9 cellular contexts compared by ENCODE assay signal in the genomic region with DNA sequence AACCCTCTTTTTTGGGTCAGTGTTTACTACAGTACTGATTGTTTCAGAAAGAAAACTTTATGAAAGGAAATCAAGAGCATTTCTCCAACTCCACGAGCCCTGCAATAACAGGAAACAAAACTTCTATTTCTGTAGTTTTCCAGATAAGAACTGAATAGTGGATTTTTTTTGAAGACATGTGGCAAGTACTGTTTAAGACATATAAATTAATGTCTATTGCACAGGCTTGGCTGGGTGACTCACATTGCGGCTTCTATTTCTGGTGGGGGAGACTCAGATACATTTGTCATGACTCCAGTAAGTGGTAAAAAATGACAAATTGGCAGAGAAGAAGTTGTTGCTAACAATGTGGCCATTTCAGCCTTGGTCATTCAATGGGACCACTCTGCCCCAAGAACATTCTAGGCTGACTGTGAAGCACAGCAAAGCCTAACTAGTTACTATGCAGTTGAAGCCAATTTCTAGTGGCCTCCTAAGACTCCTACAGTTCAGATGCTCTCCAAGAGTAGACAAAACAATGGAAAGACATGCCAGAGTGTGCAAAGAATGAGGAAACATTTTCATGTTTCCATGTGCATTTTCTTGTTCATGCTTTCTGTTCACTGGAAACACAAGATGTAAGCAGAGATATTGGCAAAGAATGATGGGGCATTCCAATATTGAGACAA.
DNase-seq lines count a peak whose midpoint lies in the region; ATAC-seq, FAIRE-seq and TF ChIP-seq lines count a peak whose summit lies in the region.
"Had no signal": no experiment of that assay in that cellular context is flagged by ENCODE, and none has a peak within 500 bp of the region (broad histone marks: within the 10 kb centered on the region; RNA-seq: fewer than 3 reads in every experiment).

No MANE protein-coding gene starts in this region.

- ATAC-seq in A549, result peak; percentile 58 to 73; a peak in 5 of 6 replicates
- ATAC-seq in activated CD8-positive, alpha-beta memory T cell treated with anti-CD3 and anti-CD28 coated beads, Interleukin-2, amount 10 ng/mL, durations not matched to agents 7 days and 5 days, result no peak
- no peak for ATAC-seq in GM19351 (IDR thresholded peaks at IDR 0.05; ENCODE audit: unreplicated experiment)
- no peak for ATAC-seq in GM18868 (IDR thresholded peaks at IDR 0.05; ENCODE audit: unreplicated experiment)

- DNase-seq in A549 (ENCODE audit: low read depth in 1 of 2, low spot score in 1 of 2) (peak in 1 of 2 experiments; percentile 80), H4 (ENCODE audit: low spot score) (peak; percentile 70), inferior parietal cortex (ENCODE audit: extremely low spot score) (peak; percentile 16), NCI-H2029 (lab: John Stamatoyannopoulos, UW) (no peak)
- peak; percentile 24 to 32 for DNase-seq in activated T-cell treated with anti-CD3 and anti-CD28 coated beads, Interleukin-2, amount 50 U/mL, for 48 hours
- DNase-seq in activated CD8-positive, alpha-beta memory T cell treated with anti-CD3 and anti-CD28 coated beads, Interleukin-2, amount 10 ng/mL, durations not matched to agents 7 days and 5 days, result no peak
- DNase-seq: SIG-M5 had no signal

- peak overlapping the region; percentile 94 to 98 for H3K27ac ChIP-seq in A549

- no peaks in the 10 kb centered on the region for H3K9me3 Mint-ChIP-seq in activated CD8-positive, alpha-beta memory T cell treated with anti-CD3 and anti-CD28 coated beads, Interleukin-2, amount 10 ng/mL, durations not matched to agents 7 days and 5 days (ENCODE audit: low read depth)

- peaks cover 34% of the 10 kb centered on the region for H3K9me3 ChIP-seq in A549

- H3K36me3 Mint-ChIP-seq in activated CD8-positive, alpha-beta memory T cell treated with anti-CD3 and anti-CD28 coated beads, Interleukin-2, amount 10 ng/mL, durations not matched to agents 7 days and 5 days, result no peaks in the 10 kb centered on the region

- peak; percentile 45 to 68; a peak in 3 of 5 replicates for TF ChIP-seq EP300 in A549 (IDR thresholded peaks at IDR 0.05)

- H3K4me3 ChIP-seq in A549, result no peak overlapping the region

- no peak overlapping the region for H3K4me3 Mint-ChIP-seq in activated CD8-positive, alpha-beta memory T cell treated with anti-CD3 and anti-CD28 coated beads, Interleukin-2, amount 10 ng/mL, durations not matched to agents 7 days and 5 days

- 11% methylated on average over 2 of the region's 2 CpGs for WGBS in A549 (ENCODE audit: missing lambda C conversion rate)

- peaks cover 47% of the 10 kb centered on the region for H3K4me1 ChIP-seq in A549

- TF ChIP-seq RAD21 in A549 (conservative IDR thresholded peaks at IDR 0.05 in 1 of 2, IDR thresholded peaks at IDR 0.05 in 1 of 2), result peak in 1 of 2 experiments; percentile 37; a peak in 1 of 5 replicates

- TF ChIP-seq CTCF in A549 (IDR thresholded peaks at IDR 0.05), result no peak

- FAIRE-seq in A549 (lab: Jason Lieb, UNC), result peak; percentile 28

- peak overlapping the region; percentile 51 for H3K4me2 ChIP-seq in A549

- TF ChIP-seq POLR2A in A549 (IDR thresholded peaks at IDR 0.05; ENCODE audit: low read length), result no peak

- H3K4me1 Mint-ChIP-seq in activated CD8-positive, alpha-beta memory T cell treated with anti-CD3 and anti-CD28 coated beads, Interleukin-2, amount 10 ng/mL, durations not matched to agents 7 days and 5 days, result no peaks in the 10 kb centered on the region

- no peak overlapping the region for H3K27ac Mint-ChIP-seq in activated CD8-positive, alpha-beta memory T cell treated with anti-CD3 and anti-CD28 coated beads, Interleukin-2, amount 10 ng/mL, durations not matched to agents 7 days and 5 days

- CTCF ChIA-PET in A549 (lab: Yijun Ruan, JAX), result interaction anchor here (1.2 to 2.1 kb wide), 4 partner anchors 112 to 201 kb away, joined by 3 to 5 read pairs (median 4); partner anchors contain the start of gene EDN1
- CTCF ChIA-PET in activated CD8-positive, alpha-beta memory T cell treated with anti-CD3 and anti-CD28 coated beads, Interleukin-2, amount 10 ng/mL, durations not matched to agents 7 days and 5 days (lab: Charles Lee), result no interaction called here

- no peaks in the 10 kb centered on the region for H3K27me3 Mint-ChIP-seq in activated CD8-positive, alpha-beta memory T cell treated with anti-CD3 and anti-CD28 coated beads, Interleukin-2, amount 10 ng/mL, durations not matched to agents 7 days and 5 days

- POLR2A ChIA-PET in A549 (lab: Yijun Ruan, JAX), result interaction anchor here (1.0 kb wide), 2 partner anchors 201 kb away, joined by 3 read pairs; partner anchors contain the start of gene EDN1

TF ChIP-seq in A549, 52 proteins besides CTCF, POLR2A, EP300 and RAD21:
- TF ChIP-seq POLR2AphosphoS2 (conservative IDR thresholded peaks at IDR 0.05; ENCODE audit: low read length) (no peak), HOXA7 (CRISPR knock-in tag; IDR thresholded peaks at IDR 0.05) (no peak), FOSL2 (IDR thresholded peaks at IDR 0.05) (peak; percentile 76), FOSL2 (CRISPR knock-in tag; IDR thresholded peaks at IDR 0.05) (peak; percentile 83), JUNB (IDR thresholded peaks at IDR 0.05) (peak; percentile 79), RNF2 (IDR thresholded peaks at IDR 0.05; ENCODE audit: borderline replicate concordance, low read depth) (no peak), GATA3 (IDR thresholded peaks at IDR 0.05; ENCODE audit: borderline replicate concordance) (peak; percentile 66), MYC (IDR thresholded peaks at IDR 0.05; ENCODE audit: borderline replicate concordance, low read length) (no peak), FOXS1 (CRISPR knock-in tag; IDR thresholded peaks at IDR 0.05) (peak; percentile 8; the same call in 1 of the 2 replicates), TP53 (CRISPR knock-in tag; IDR thresholded peaks at IDR 0.05) (0 out of 2 replicates have a peak, but pooled peaks have one; percentile 79), HOXB13 (CRISPR knock-in tag; IDR thresholded peaks at IDR 0.05; ENCODE audit: low read depth) (peak; percentile 74), JUN (IDR thresholded peaks at IDR 0.05) (peak; percentile 71 to 80; a peak in 3 of 5 replicates), EHMT2 (IDR thresholded peaks at IDR 0.05; ENCODE audit: low read depth) (0 out of 2 replicates have a peak, but pooled peaks have one; percentile 36), CEBPB (IDR thresholded peaks at IDR 0.05) (peak; percentile 39 to 81; a peak in 2 of 4 replicates), EHF (CRISPR knock-in tag; IDR thresholded peaks at IDR 0.05) (no peak; the same call in 1 of the 2 replicates), ZNF302 (CRISPR knock-in tag; IDR thresholded peaks at IDR 0.05) (peak; percentile 74; the same call in 1 of the 2 replicates), ZSCAN20 (CRISPR knock-in tag; IDR thresholded peaks at IDR 0.05) (peak; percentile 15; the same call in 1 of the 2 replicates), FOSB (CRISPR knock-in tag; IDR thresholded peaks at IDR 0.05) (no peak), ATOH8 (CRISPR knock-in tag; IDR thresholded peaks at IDR 0.05; ENCODE audit: low read depth) (peak; percentile 63; the same call in 1 of the 2 replicates), HEYL (CRISPR knock-in tag; IDR thresholded peaks at IDR 0.05) (peak; percentile 47), HOXB5 (CRISPR knock-in tag; IDR thresholded peaks at IDR 0.05) (peak; percentile 92)
- TF ChIP-seq, protein P1, sequence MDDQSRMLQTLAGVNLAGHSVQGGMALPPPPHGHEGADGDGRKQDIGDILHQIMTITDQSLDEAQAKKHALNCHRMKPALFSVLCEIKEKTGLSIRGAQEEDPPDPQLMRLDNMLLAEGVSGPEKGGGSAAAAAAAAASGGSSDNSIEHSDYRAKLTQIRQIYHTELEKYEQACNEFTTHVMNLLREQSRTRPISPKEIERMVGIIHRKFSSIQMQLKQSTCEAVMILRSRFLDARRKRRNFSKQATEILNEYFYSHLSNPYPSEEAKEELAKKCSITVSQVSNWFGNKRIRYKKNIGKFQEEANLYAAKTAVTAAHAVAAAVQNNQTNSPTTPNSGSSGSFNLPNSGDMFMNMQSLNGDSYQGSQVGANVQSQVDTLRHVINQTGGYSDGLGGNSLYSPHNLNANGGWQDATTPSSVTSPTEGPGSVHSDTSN (IDR thresholded peaks at IDR 0.05), result no peak
- TF ChIP-seq, protein P2, sequence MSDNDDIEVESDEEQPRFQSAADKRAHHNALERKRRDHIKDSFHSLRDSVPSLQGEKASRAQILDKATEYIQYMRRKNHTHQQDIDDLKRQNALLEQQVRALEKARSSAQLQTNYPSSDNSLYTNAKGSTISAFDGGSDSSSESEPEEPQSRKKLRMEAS (IDR thresholded peaks at IDR 0.05), result peak; percentile 56; the same call in 1 of the 2 replicates
- TF ChIP-seq, protein P3, sequence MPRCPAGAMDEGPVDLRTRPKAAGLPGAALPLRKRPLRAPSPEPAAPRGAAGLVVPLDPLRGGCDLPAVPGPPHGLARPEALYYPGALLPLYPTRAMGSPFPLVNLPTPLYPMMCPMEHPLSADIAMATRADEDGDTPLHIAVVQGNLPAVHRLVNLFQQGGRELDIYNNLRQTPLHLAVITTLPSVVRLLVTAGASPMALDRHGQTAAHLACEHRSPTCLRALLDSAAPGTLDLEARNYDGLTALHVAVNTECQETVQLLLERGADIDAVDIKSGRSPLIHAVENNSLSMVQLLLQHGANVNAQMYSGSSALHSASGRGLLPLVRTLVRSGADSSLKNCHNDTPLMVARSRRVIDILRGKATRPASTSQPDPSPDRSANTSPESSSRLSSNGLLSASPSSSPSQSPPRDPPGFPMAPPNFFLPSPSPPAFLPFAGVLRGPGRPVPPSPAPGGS (IDR thresholded peaks at IDR 0.05), result peak; percentile 23; the same call in 1 of the 3 replicates
- TF ChIP-seq, protein P4, sequence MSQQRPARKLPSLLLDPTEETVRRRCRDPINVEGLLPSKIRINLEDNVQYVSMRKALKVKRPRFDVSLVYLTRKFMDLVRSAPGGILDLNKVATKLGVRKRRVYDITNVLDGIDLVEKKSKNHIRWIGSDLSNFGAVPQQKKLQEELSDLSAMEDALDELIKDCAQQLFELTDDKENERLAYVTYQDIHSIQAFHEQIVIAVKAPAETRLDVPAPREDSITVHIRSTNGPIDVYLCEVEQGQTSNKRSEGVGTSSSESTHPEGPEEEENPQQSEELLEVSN (IDR thresholded peaks at IDR 0.05; ENCODE audit: borderline replicate concordance, low read depth), result peak; percentile 39; the same call in 1 of the 2 replicates

Comparison
In these comparisons a context has a peak if more than half of its experiments do, and no peak if none do; other contexts are left out.
1. ATAC-seq: peak in A549 (2 of 2); none in activated CD8-positive, alpha-beta memory T cell treated with anti-CD3 and anti-CD28 coated beads, Interleukin-2, amount 10 ng/mL, durations not matched to agents 7 days and 5 days (single experiment), GM19351 (single experiment) and GM18868 (single experiment).
2. DNase-seq: peak in H4 (single experiment), activated T-cell treated with anti-CD3 and anti-CD28 coated beads, Interleukin-2, amount 50 U/mL, for 48 hours (2 of 2) and inferior parietal cortex (single experiment); none in activated CD8-positive, alpha-beta memory T cell treated with anti-CD3 and anti-CD28 coated beads, Interleukin-2, amount 10 ng/mL, durations not matched to agents 7 days and 5 days (single experiment) and NCI-H2029 (single experiment).